Comparison of ENCODE assay signal across 8 cellular contexts in the genomic region with DNA sequence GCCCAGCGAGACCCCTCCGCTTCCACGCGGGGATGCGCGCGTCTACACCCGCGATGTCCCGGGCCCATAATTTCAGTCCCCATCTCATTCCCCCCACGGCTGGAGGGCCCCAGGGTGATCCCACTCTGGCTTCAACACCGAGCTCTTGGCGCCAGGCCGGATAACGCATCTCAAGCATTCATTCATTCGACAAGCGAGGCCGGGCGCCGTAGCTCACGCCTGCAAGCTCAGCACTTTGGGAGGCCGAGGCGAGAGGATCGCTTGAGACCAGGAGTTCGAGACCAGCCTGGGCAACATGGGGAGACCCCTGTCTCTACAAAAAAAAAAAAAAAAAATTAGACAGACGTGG. TPM values are rescaled to one million over a fixed set of nuclear protein-coding genes. Genes with fewer than 3 reads are reported as not detected.
DNase-seq lines count a peak whose midpoint lies in the region; ATAC-seq, FAIRE-seq and TF ChIP-seq lines count a peak whose summit lies in the region.

No MANE protein-coding gene starts in this region.

- peaks cover 52% of the 10 kb centered on the region for H3K4me1 Mint-ChIP-seq in activated B cell treated with CpG ODN at 0.5 μM for 24 hours
- peaks cover 30 to 71% of the 10 kb centered on the region in 2 donors for H3K4me1 Mint-ChIP-seq in stimulated activated naive B cell treated with anti-CD40 and anti-IgM and Interleukin-4, amounts not matched to agents 10 μg/mL and 1 μg/mL and 100 μg/mL, for 72 hours

- DNase-seq in NCI-H1092 (lab: John Stamatoyannopoulos, UW): peak; percentile 12
- no peak for DNase-seq in NCI-H1092 treated with DMSO at 0.1 percent for 48 hours (lab: John Stamatoyannopoulos, UW)
- DNase-seq in activated B cell treated with CpG ODN at 0.5 μM for 24 hours: no peak
- DNase-seq in right atrium auricular region (ENCODE audit: low spot score): no peak
- no peak for DNase-seq in stimulated activated naive B cell treated with anti-CD40 and anti-IgM and Interleukin-4, amounts not matched to agents 10 μg/mL and 1 μg/mL and 100 μg/mL, for 72 hours
- no peak for DNase-seq in RCC 7860 (ENCODE audit: low spot score)
- no peak for DNase-seq in stimulated activated CD4-positive, alpha-beta T cell treated with anti-CD3 and anti-CD28 coated beads, Interleukin-2, amount 100 ng/mL, for 48 hours

- intact Hi-C loops in activated B cell treated with CpG ODN at 0.5 μM for 24 hours (cut with micrococcal nuclease): loop anchor here (1.0 kb wide), 3 partner anchors 10 to 24 kb away; a partner anchor contains a TSS

- POLR2A ChIA-PET in activated B cell treated with CpG ODN at 0.5 μM for 24 hours (lab: Charles Lee): interaction anchor here (0.6 to 11.0 kb wide), 12 partner anchors 10 to 336 kb away, joined by 3 to 297 read pairs (median 6); a partner anchor contains a TSS

- H3K36me3 Mint-ChIP-seq in activated B cell treated with CpG ODN at 0.5 μM for 24 hours (ENCODE audit: low read depth): peaks cover 21% of the 10 kb centered on the region
- H3K36me3 Mint-ChIP-seq in stimulated activated naive B cell treated with anti-CD40 and anti-IgM and Interleukin-4, amounts not matched to agents 10 μg/mL and 1 μg/mL and 100 μg/mL, for 72 hours: peaks cover 49 to 52% of the 10 kb centered on the region in 2 donors

- H3K4me1 ChIP-seq in right atrium auricular region: peaks cover 0 to 13% of the 10 kb centered on the region in 2 donors

- peak overlapping the region; percentile 32 for H3K4me3 Mint-ChIP-seq in activated B cell treated with CpG ODN at 0.5 μM for 24 hours
- peak overlapping the region; percentile 44 to 81 for H3K4me3 Mint-ChIP-seq in stimulated activated naive B cell treated with anti-CD40 and anti-IgM and Interleukin-4, amounts not matched to agents 10 μg/mL and 1 μg/mL and 100 μg/mL, for 72 hours

- peak overlapping the region; percentile 63 to 71 for H3K27ac ChIP-seq in right atrium auricular region

- peak overlapping the region; percentile 37 to 58 for H3K4me3 ChIP-seq in right atrium auricular region

- H3K27me3 Mint-ChIP-seq in activated B cell treated with CpG ODN at 0.5 μM for 24 hours: no peaks in the 10 kb centered on the region
- no peaks in the 10 kb centered on the region for H3K27me3 Mint-ChIP-seq in stimulated activated naive B cell treated with anti-CD40 and anti-IgM and Interleukin-4, amounts not matched to agents 10 μg/mL and 1 μg/mL and 100 μg/mL, for 72 hours

- CTCF ChIA-PET in activated B cell treated with CpG ODN at 0.5 μM for 24 hours (lab: Charles Lee): interaction anchor here (1.2 to 5.5 kb wide), 5 partner anchors 8 to 165 kb away, joined by 3 to 41 read pairs (median 4); a partner anchor contains a TSS

- H3K9me3 ChIP-seq in right atrium auricular region: no peaks in the 10 kb centered on the region

- no peaks in the 10 kb centered on the region for H3K36me3 ChIP-seq in right atrium auricular region

- no peaks in the 10 kb centered on the region for H3K27me3 ChIP-seq in right atrium auricular region

- TF ChIP-seq CTCF in activated B cell treated with CpG ODN at 0.5 μM for 24 hours (IDR thresholded peaks at IDR 0.05) (no peak), right atrium auricular region (IDR thresholded peaks at IDR 0.05) (no peak)

- peak overlapping the region; percentile 59 for H3K27ac Mint-ChIP-seq in activated B cell treated with CpG ODN at 0.5 μM for 24 hours
- peak overlapping the region; percentile 81 for H3K27ac Mint-ChIP-seq in stimulated activated naive B cell treated with anti-CD40 and anti-IgM and Interleukin-4, amounts not matched to agents 10 μg/mL and 1 μg/mL and 100 μg/mL, for 72 hours

- FAIRE-seq in RCC 7860 (lab: Jason Lieb, UNC): no peak

- ATAC-seq in activated B cell treated with CpG ODN at 0.5 μM for 24 hours (ENCODE audit: low read depth) (no peak), GM19395 (IDR thresholded peaks at IDR 0.05; ENCODE audit: unreplicated experiment) (no peak)
- no peak for ATAC-seq in stimulated activated naive B cell treated with anti-CD40 and anti-IgM and Interleukin-4, amounts not matched to agents 10 μg/mL and 1 μg/mL and 100 μg/mL, for 72 hours (replicated peaks)

- no peaks in the 10 kb centered on the region for H3K9me3 Mint-ChIP-seq in activated B cell treated with CpG ODN at 0.5 μM for 24 hours
- H3K9me3 Mint-ChIP-seq in stimulated activated naive B cell treated with anti-CD40 and anti-IgM and Interleukin-4, amounts not matched to agents 10 μg/mL and 1 μg/mL and 100 μg/mL, for 72 hours: peaks cover 3 to 5% of the 10 kb centered on the region in 2 donors

RNA-seq across cellular contexts. Expression of a gene that starts 5.9 kb away (rescaled TPM):
- total RNA-seq in activated B cell treated with CpG ODN at 0.5 μM for 24 hours (16.4 and 18.4 TPM in 2 replicates), right atrium auricular region (under 1 TPM in 1 of 2 donors, not detected in 1; 0.31 TPM)

RNA-seq across cellular contexts. Expression of a gene that starts 9.6 kb away (rescaled TPM):
- 107 and 119 TPM in 2 replicates for total RNA-seq in activated B cell treated with CpG ODN at 0.5 μM for 24 hours
- total RNA-seq in right atrium auricular region: 10 to 100 TPM; 12.7 to 23.2 TPM

RNA-seq across cellular contexts. Expression of a gene that starts 10.5 kb away (rescaled TPM):
- 61.3 and 61.4 TPM in 2 replicates for total RNA-seq in activated B cell treated with CpG ODN at 0.5 μM for 24 hours
- 10 to 100 TPM; 11.6 to 16.8 TPM for total RNA-seq in right atrium auricular region

RNA-seq across cellular contexts. Expression of a gene that starts 14.9 kb away (rescaled TPM):
- total RNA-seq in activated B cell treated with CpG ODN at 0.5 μM for 24 hours (33.1 and 42.6 TPM in 2 replicates), right atrium auricular region (1 to 10 TPM in 1 of 2 donors, under 1 TPM in 1; 0.30 to 3.9 TPM)

RNA-seq across cellular contexts. Expression of a gene that starts 23.1 kb away (rescaled TPM):
- 332 and 371 TPM in 2 replicates for total RNA-seq in activated B cell treated with CpG ODN at 0.5 μM for 24 hours
- 100 to 1,000 TPM; 163 to 240 TPM for total RNA-seq in right atrium auricular region

Comparison
In these comparisons a context has a peak if more than half of its experiments do, and no peak if none do; other contexts are left out.
1. RNA of a gene that starts 5.9 kb away (total RNA-seq): 16.4 to 18.4 TPM in activated B cell treated with CpG ODN at 0.5 μM for 24 hours; 0.31 TPM in right atrium auricular region; every median in the first group is over 10 times any median in the second.